15 cellular contexts compared by ENCODE assay signal in the genomic region with DNA sequence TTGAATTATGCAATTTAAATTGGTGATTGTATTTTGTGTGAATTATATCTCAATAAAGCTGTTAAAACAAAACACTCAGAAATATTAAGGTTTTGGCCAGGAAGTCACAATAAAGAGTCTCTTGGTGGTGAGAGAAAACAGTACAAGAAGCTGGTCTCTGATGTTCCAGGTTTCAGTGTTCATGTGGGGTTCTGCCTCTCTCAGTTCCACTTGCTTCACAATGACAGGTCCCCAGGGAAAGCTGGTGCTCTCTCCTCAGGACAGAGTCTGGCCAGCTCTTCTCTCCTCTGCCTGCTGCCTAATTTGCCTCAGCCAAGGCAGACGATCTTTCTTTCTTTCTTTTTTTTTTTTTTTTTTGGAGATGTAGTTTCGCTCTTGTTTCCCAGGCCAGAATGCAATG.
DNase-seq lines count a peak whose midpoint lies in the region; ATAC-seq and TF ChIP-seq lines count a peak whose summit lies in the region.
"Had no signal": no experiment of that assay in that cellular context is flagged by ENCODE, and none has a peak within 500 bp of the region (broad histone marks: within the 10 kb centered on the region; RNA-seq: fewer than 3 reads in every experiment).

No MANE protein-coding gene starts in this region.

- no peak overlapping the region for H2AFZ ChIP-seq in neural progenitor cell (replicated peaks)

- peaks cover 11% of the 10 kb centered on the region for H3K27me3 Mint-ChIP-seq in neural progenitor cell (ENCODE audit: insufficient read depth, low read depth)
- H3K27me3 Mint-ChIP-seq: activated CD8-positive, alpha-beta memory T cell treated with anti-CD3 and anti-CD28 coated beads, Interleukin-2, amount 10 ng/mL, durations not matched to agents 7 days and 5 days had no signal

- H3K9me3 Mint-ChIP-seq in neural progenitor cell = no peaks in the 10 kb centered on the region

- no peaks in the 10 kb centered on the region for H3K27me3 ChIP-seq in neural progenitor cell
- H3K27me3 ChIP-seq: upper lobe of left lung had no signal

- H4K20me1 ChIP-seq in neural progenitor cell (ENCODE audit: low read depth) = no peaks in the 10 kb centered on the region

- H3K36me3 ChIP-seq in neural progenitor cell = no peaks in the 10 kb centered on the region
- H3K36me3 ChIP-seq: upper lobe of left lung had no signal

- peak; percentile 6 for DNase-seq in GM13977 (ENCODE audit: low spot score)
- no peak for DNase-seq in GF-D8 (lab: John Stamatoyannopoulos, UW)
- no peak for DNase-seq in AG08395 (ENCODE audit: low spot score)
- no peak for DNase-seq in stimulated activated CD4-positive, alpha-beta T cell treated with anti-CD3 and anti-CD28 coated beads, Interleukin-12 subunit alpha, Interleukin-12 subunit beta, amount 100 ng/mL, for 4 hours
- DNase-seq in neural progenitor cell (ENCODE audit: low spot score) = no peak
- DNase-seq: activated CD8-positive, alpha-beta memory T cell treated with anti-CD3 and anti-CD28 coated beads, Interleukin-2, amount 10 ng/mL, durations not matched to agents 7 days and 5 days; DMS79; dorsolateral prefrontal cortex; foreskin fibroblast; kidney; NCI-H187 had no signal

- no peak overlapping the region for H3K4me3 ChIP-seq in neural progenitor cell
- H3K4me3 ChIP-seq: dorsolateral prefrontal cortex, upper lobe of left lung had no signal

- H3K79me2 ChIP-seq in neural progenitor cell (ENCODE audit: low read depth) = no peaks in the 10 kb centered on the region

- no peaks in the 10 kb centered on the region for H3K4me1 ChIP-seq in neural progenitor cell
- H3K4me1 ChIP-seq: upper lobe of left lung had no signal

- no peak overlapping the region for H3K4me2 ChIP-seq in neural progenitor cell

- TF ChIP-seq CTCF in GM13977 (IDR thresholded peaks at IDR 0.05; ENCODE audit: extremely low read depth, insufficient read depth, missing control alignments) (no peak), neural progenitor cell (IDR thresholded peaks at IDR 0.05) (no peak)

- H3K27ac ChIP-seq in neural progenitor cell = no peak overlapping the region
- H3K27ac ChIP-seq: dorsolateral prefrontal cortex, upper lobe of left lung had no signal

- peaks cover 14% of the 10 kb centered on the region for H3K4me1 Mint-ChIP-seq in neural progenitor cell
- H3K4me1 Mint-ChIP-seq: activated CD8-positive, alpha-beta memory T cell treated with anti-CD3 and anti-CD28 coated beads, Interleukin-2, amount 10 ng/mL, durations not matched to agents 7 days and 5 days had no signal

- no peak overlapping the region for H3K4me3 Mint-ChIP-seq in neural progenitor cell
- H3K4me3 Mint-ChIP-seq: activated CD8-positive, alpha-beta memory T cell treated with anti-CD3 and anti-CD28 coated beads, Interleukin-2, amount 10 ng/mL, durations not matched to agents 7 days and 5 days had no signal

- H3K9ac ChIP-seq in neural progenitor cell = no peak overlapping the region

- H3K9me3 ChIP-seq in neural progenitor cell (ENCODE audit: low read depth) = no peaks in the 10 kb centered on the region
- H3K9me3 ChIP-seq: upper lobe of left lung had no signal

- in situ Hi-C loops in GM13977 (cut with MboI; ENCODE audit: low pct_unique_long_range_greater_than_20kb, low sequenced_read_pairs, unreplicated experiment) = no loop called here

- no peaks in the 10 kb centered on the region for H3K36me3 Mint-ChIP-seq in neural progenitor cell
- H3K36me3 Mint-ChIP-seq: activated CD8-positive, alpha-beta memory T cell treated with anti-CD3 and anti-CD28 coated beads, Interleukin-2, amount 10 ng/mL, durations not matched to agents 7 days and 5 days had no signal

- no peaks in the 10 kb centered on the region for H3F3A ChIP-seq in neural progenitor cell (ENCODE audit: low read depth)

- ATAC-seq in GM19395 (IDR thresholded peaks at IDR 0.05; ENCODE audit: unreplicated experiment) = peak; percentile 83
- peak; percentile 83 for ATAC-seq in HG02678 (IDR thresholded peaks at IDR 0.05; ENCODE audit: unreplicated experiment)
- peak; percentile 97 for ATAC-seq in HG03378 (IDR thresholded peaks at IDR 0.05; ENCODE audit: unreplicated experiment)
- ATAC-seq: activated CD8-positive, alpha-beta memory T cell treated with anti-CD3 and anti-CD28 coated beads, Interleukin-2, amount 10 ng/mL, durations not matched to agents 7 days and 5 days had no signal

- H3K27ac Mint-ChIP-seq in neural progenitor cell = no peak overlapping the region
- H3K27ac Mint-ChIP-seq: activated CD8-positive, alpha-beta memory T cell treated with anti-CD3 and anti-CD28 coated beads, Interleukin-2, amount 10 ng/mL, durations not matched to agents 7 days and 5 days had no signal
